In the genomic region with DNA sequence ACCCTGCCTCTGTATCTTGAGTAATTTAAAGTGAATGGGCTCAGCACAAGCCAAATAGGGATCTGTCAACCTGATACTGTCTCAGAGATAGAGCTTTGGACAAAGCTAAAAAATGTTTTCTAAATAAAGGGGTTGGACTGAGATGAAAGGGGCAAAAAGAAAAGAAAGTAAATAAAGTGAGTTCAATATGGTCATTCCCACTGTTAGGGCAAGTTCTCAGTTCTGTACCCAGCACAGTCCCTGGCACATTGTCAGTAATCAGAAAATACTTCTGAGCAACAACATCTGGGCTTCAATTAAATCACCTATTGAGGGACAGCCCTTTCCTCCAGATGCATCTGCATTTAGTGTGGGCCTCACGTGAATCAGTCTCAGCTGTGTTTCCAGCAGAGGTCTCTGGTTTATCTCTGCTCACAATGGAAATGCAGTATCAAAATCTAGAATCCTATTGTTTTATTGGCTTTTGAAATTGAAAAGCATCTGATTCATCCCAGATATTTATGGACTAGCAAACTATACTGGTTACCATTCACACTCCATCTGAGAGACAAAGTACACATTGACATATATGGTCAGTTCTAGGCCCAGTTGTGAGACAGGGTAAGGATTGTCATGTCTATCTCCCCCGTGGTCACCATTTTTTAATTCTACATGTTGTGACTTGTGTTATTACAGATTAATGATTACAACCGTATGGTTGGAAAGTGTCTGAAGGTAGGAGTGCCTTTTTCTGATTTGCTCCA, we compare ENCODE assay signal across 27 cellular contexts. TPM values are rescaled to one million over a fixed set of nuclear protein-coding genes. Genes with fewer than 3 reads are reported as not detected.
DNase-seq lines count a peak whose midpoint lies in the region; ATAC-seq and TF ChIP-seq lines count a peak whose summit lies in the region.
"Had no signal": no experiment of that assay in that cellular context is flagged by ENCODE, and none has a peak within 500 bp of the region (broad histone marks: within the 10 kb centered on the region; RNA-seq: fewer than 3 reads in every experiment).

No MANE protein-coding gene starts in this region.

- no peaks in the 10 kb centered on the region for H3K79me1 ChIP-seq in H9 (ENCODE audit: insufficient read depth, low read depth, low read length, poor library complexity, severe bottlenecking)

- no peak overlapping the region for H3K4me2 ChIP-seq in H9 (ENCODE audit: insufficient read depth, insufficient read length, low read length)
- H3K4me2 ChIP-seq: BLaER1 had no signal

- H3K27me3 ChIP-seq in heart left ventricle: no peaks in the 10 kb centered on the region
- H3K27me3 ChIP-seq in dorsolateral prefrontal cortex: no peaks in the 10 kb centered on the region
- H3K27me3 ChIP-seq in H9 (ENCODE audit: insufficient read depth, low read length): no peaks in the 10 kb centered on the region
- H3K27me3 ChIP-seq: BLaER1, spleen had no signal

- no peak overlapping the region for H2AK5ac ChIP-seq in H9 (ENCODE audit: insufficient read length, low read length)

- H3K23me2 ChIP-seq in H9 (ENCODE audit: insufficient read length, low read depth, low read length, poor library complexity, severe bottlenecking): no peaks in the 10 kb centered on the region

- POLR2A ChIA-PET in T-cell (lab: Charles Lee): no interaction called here

- CTCF ChIA-PET in T-cell (lab: Charles Lee): interaction anchor here in 1 of 2 donors (0.8 kb wide), 1 partner anchor 1507 kb away, joined by 8 read pairs; no protein-coding TSS in a partner anchor

- DNase-seq in DMS53 treated with DMSO at 0.1 percent for 48 hours (lab: John Stamatoyannopoulos, UW; ENCODE audit: unreplicated experiment) (peak; percentile 80), DMS53 (lab: John Stamatoyannopoulos, UW) (no peak), epithelial cell of prostate (ENCODE audit: low read depth, low spot score) (no peak), mucosa of descending colon (no peak), heart left ventricle (no peak), dorsolateral prefrontal cortex (no peak), T-cell (no peak), H9 (no peak)
- DNase-seq: 8988T; activated CD4-positive, alpha-beta T cell treated with anti-CD3 and anti-CD28 coated beads for 48 hours; activated naive CD4-positive, alpha-beta T cell; activated T-cell treated with anti-CD3 and anti-CD28 coated beads, Interleukin-2, amount 50 U/mL, for 4 hours; endodermal cell; kidney; NCI-H1092 treated with DMSO at 0.1 percent for 48 hours; NCI-H2029; NCI-H748 treated with DMSO at 0.1 percent for 48 hours; nucleus accumbens; spleen; stimulated activated CD4-positive, alpha-beta T cell treated with anti-CD3 and anti-CD28 coated beads, Interleukin-2, amount 100 ng/mL, for 48 hours; stimulated activated naive CD4-positive, alpha-beta T cell had no signal

- no peak overlapping the region for H2BK5ac ChIP-seq in H9 (ENCODE audit: insufficient read length, low read length)

- no peak overlapping the region for H4K8ac ChIP-seq in H9 (replicated peaks; ENCODE audit: insufficient read length, low read depth, low read length)

- ATAC-seq in mucosa of descending colon: peak; percentile 48
- no peak for ATAC-seq in heart left ventricle
- ATAC-seq in T-cell (replicated peaks in 1 of 4): no peak
- ATAC-seq: activated T-cell treated with anti-CD3 and anti-CD28 coated beads, Interleukin-2, amount 50 U/mL, for 4 hours had no signal

- TF ChIP-seq POLR2A in heart left ventricle (IDR thresholded peaks at IDR 0.05): no peak

- H4K5ac ChIP-seq in H9 (ENCODE audit: insufficient read length, low read depth, low read length): no peak overlapping the region

- H4K20me1 ChIP-seq in H9 (ENCODE audit: control insufficient read depth, insufficient read depth, insufficient read length): no peaks in the 10 kb centered on the region
- H4K20me1 ChIP-seq: BLaER1 had no signal

- peaks cover 0 to 13% of the 10 kb centered on the region in 2 donors for H3K27me3 Mint-ChIP-seq in T-cell
- no peaks in the 10 kb centered on the region for H3K27me3 Mint-ChIP-seq in H9 (ENCODE audit: low read depth)

- H3K23ac ChIP-seq in H9 (ENCODE audit: insufficient read length, low read depth, low read length): no peak overlapping the region

- no peak overlapping the region for H4K91ac ChIP-seq in H9 (ENCODE audit: insufficient read length, low read depth, low read length)

- TF ChIP-seq CTCF in mucosa of descending colon (IDR thresholded peaks at IDR 0.05) (no peak), heart left ventricle (IDR thresholded peaks at IDR 0.05) (no peak), dorsolateral prefrontal cortex (IDR thresholded peaks at IDR 0.05 in 54 of 56, conservative IDR thresholded peaks at IDR 0.05 in 2 of 56; ENCODE audit: low read depth in 1 of 56, partially characterized antibody in 56 of 56) (no peak), H9 (conservative IDR thresholded peaks at IDR 0.05) (no peak)

- H3K9ac ChIP-seq in H9 (ENCODE audit: extremely low read depth, insufficient read length, low read length): no peak overlapping the region
- H3K9ac ChIP-seq: BLaER1 had no signal

- H3K56ac ChIP-seq in H9 (ENCODE audit: insufficient read length, low read depth, low read length): no peak overlapping the region

- H3K4me1 Mint-ChIP-seq in T-cell (no peaks in the 10 kb centered on the region), H9 (peaks cover 7 to 13% of the 10 kb centered on the region in 2 experiments)

- no peak overlapping the region for H3K4me3 ChIP-seq in mucosa of descending colon
- H3K4me3 ChIP-seq in heart left ventricle: no peak overlapping the region
- H3K4me3 ChIP-seq in dorsolateral prefrontal cortex: no peak overlapping the region
- H3K4me3 ChIP-seq: BLaER1, coronary artery, lung, spleen had no signal

- H3K4me3 Mint-ChIP-seq in T-cell (no peak overlapping the region), H9 (no peak overlapping the region)
- H3K4me3 Mint-ChIP-seq: activated T-cell treated with anti-CD3 and anti-CD28 coated beads, Interleukin-2, amount 50 U/mL, for 4 hours; endodermal cell; T-helper 2 cell treated with Interferon-gamma antibody and Interleukin-4, amounts not matched to agents 5 μg/mL and 100 μg/mL, for 36 hours had no signal

- 86 to 91% (median 91%) methylated on average over 3 of the region's 3 CpGs for WGBS in heart left ventricle, 4 donors
- no CpG with 5 or more reads among the region's 3 CpGs for WGBS in H9 (ENCODE audit: extremely low coverage, insufficient read length, low lambda C conversion rate)

- H3K4ac ChIP-seq in H9 (ENCODE audit: low read depth, low read length): no peak overlapping the region

- H3T11ph ChIP-seq in H9 (ENCODE audit: low read length): no peak overlapping the region

- H3K4me1 ChIP-seq in mucosa of descending colon (ENCODE audit: low read depth) (peaks cover 16% of the 10 kb centered on the region), heart left ventricle (peaks cover 0 to 7% (median 0%) of the 10 kb centered on the region in 12 donors), H9 (ENCODE audit: insufficient read depth, low read length) (peaks cover 4% of the 10 kb centered on the region; the same call in 1 of the 2 replicates)
- H3K4me1 ChIP-seq: BLaER1, spleen had no signal

- H3K36me3 ChIP-seq in mucosa of descending colon (ENCODE audit: low read depth) (no peaks in the 10 kb centered on the region), heart left ventricle (no peaks in the 10 kb centered on the region)
- H3K36me3 ChIP-seq: BLaER1, spleen had no signal

- no peak overlapping the region for H2AFZ ChIP-seq in H9 (ENCODE audit: low read length)

- H3K79me2 ChIP-seq in H9 (ENCODE audit: insufficient read depth, low read length): no peaks in the 10 kb centered on the region

- no peak overlapping the region for H2BK120ac ChIP-seq in H9 (ENCODE audit: low read depth, low read length, poor library complexity, severe bottlenecking)

- H3K9me3 ChIP-seq in mucosa of descending colon (no peaks in the 10 kb centered on the region), heart left ventricle (no peaks in the 10 kb centered on the region), H9 (ENCODE audit: control insufficient read depth, low read depth, low read length) (no peaks in the 10 kb centered on the region)
- H3K9me3 ChIP-seq: BLaER1, spleen had no signal

- H3K36me3 Mint-ChIP-seq in T-cell (no peaks in the 10 kb centered on the region), H9 (ENCODE audit: insufficient read depth in 1 of 3, low read depth in 3 of 3) (no peaks in the 10 kb centered on the region)

- no peak overlapping the region for H2BK20ac ChIP-seq in H9 (ENCODE audit: low read depth, low read length, poor library complexity, severe bottlenecking)

- H3K27ac ChIP-seq in epithelial cell of prostate (peak overlapping the region; percentile 89), heart left ventricle (no peak overlapping the region), dorsolateral prefrontal cortex (no peak overlapping the region), H9 (ENCODE audit: insufficient read length, low read depth, low read length) (no peak overlapping the region)
- H3K27ac ChIP-seq: BLaER1, spleen, VCaP had no signal

- no peak overlapping the region for H3K27ac Mint-ChIP-seq in T-cell
- H3K27ac Mint-ChIP-seq in H9: no peak overlapping the region; a peak in 1 of 7 replicates
- H3K27ac Mint-ChIP-seq: endodermal cell; T-helper 2 cell treated with Interferon-gamma antibody and Interleukin-4, amounts not matched to agents 5 μg/mL and 100 μg/mL, for 36 hours had no signal

- no peak overlapping the region for H2BK15ac ChIP-seq in H9 (ENCODE audit: low read depth, low read length)

- intact Hi-C loops in mucosa of descending colon (cut with DNase I, micrococcal nuclease) (no loop called here), heart left ventricle (cut with DNase I) (no loop called here), dorsolateral prefrontal cortex (cut with DNase I) (no loop called here)

- H3K18ac ChIP-seq in H9 (ENCODE audit: insufficient read length, low read depth, low read length): no peak overlapping the region

- H3K14ac ChIP-seq in H9 (ENCODE audit: insufficient read depth, low read length): no peak overlapping the region

- no peaks in the 10 kb centered on the region for H3K9me3 Mint-ChIP-seq in T-cell
- H3K9me3 Mint-ChIP-seq in H9: no peaks in the 10 kb centered on the region
- H3K9me3 Mint-ChIP-seq: activated T-cell treated with anti-CD3 and anti-CD28 coated beads, Interleukin-2, amount 50 U/mL, for 4 hours; endodermal cell had no signal

- H2BK12ac ChIP-seq in H9 (ENCODE audit: insufficient read length, low read depth, low read length): no peak overlapping the region

RNA-seq across cellular contexts. Expression of a gene that starts 35.7 kb away (rescaled TPM):
- total RNA-seq in mucosa of descending colon: under 1 TPM in 2 of 3 donors, not detected in 1; 0.28 to 0.61 TPM
- under 1 TPM in 4 of 9 donors, not detected in 5; 0.14 to 0.25 (median 0.20) TPM for total RNA-seq in heart left ventricle
- polyA plus RNA-seq in heart left ventricle: under 1 TPM in 1 of 2 donors, not detected in 1; 0.03 TPM
- total RNA-seq in dorsolateral prefrontal cortex: 1 to 10 TPM in 26 of 120 experiments, under 1 TPM in 78, not detected in 16; 0.22 to 3.0 (median 0.65) TPM
- under 1 TPM in 3 of 5 donors, not detected in 2; 0.41 to 0.58 (median 0.51) TPM for total RNA-seq in T-cell
- not detected in 2 replicates for total RNA-seq in H9 (2021)
- total RNA-seq: activated CD8-positive, alpha-beta memory T cell treated with anti-CD3 and anti-CD28 coated beads for 36 hours had no signal
